Comparison of ENCODE assay signal across 8 cellular contexts in genomic region chr4:8191136-8191747, GRCh38. TPM values are rescaled to one million over a fixed set of nuclear protein-coding genes. Genes with fewer than 3 reads are reported as not detected.
DNase-seq lines count a peak whose midpoint lies in the region; ATAC-seq, FAIRE-seq and TF ChIP-seq lines count a peak whose summit lies in the region.

No MANE protein-coding gene starts in this region.

- H3K27me3 ChIP-seq in breast epithelium (no peaks in the 10 kb centered on the region), liver (ENCODE audit: control insufficient read depth in 4 of 4, insufficient read depth in 4 of 4, low read length in 3 of 4) (no peaks in the 10 kb centered on the region)

- H3K4me1 ChIP-seq in breast epithelium (peaks cover 0 to 5% of the 10 kb centered on the region in 2 donors), liver (ENCODE audit: control insufficient read depth in 4 of 4, insufficient read depth in 4 of 4, low read length in 3 of 4) (peaks cover 0 to 11% (median 2%) of the 10 kb centered on the region in 4 donors), urinary bladder (ENCODE audit: insufficient read depth) (no peaks in the 10 kb centered on the region)

- TF ChIP-seq CTCF in breast epithelium (IDR thresholded peaks at IDR 0.05) = no peak
- no peak for TF ChIP-seq CTCF in liver (IDR thresholded peaks at IDR 0.05; ENCODE audit: low read depth, low read length, missing input control)

- H3K36me3 ChIP-seq in breast epithelium (no peaks in the 10 kb centered on the region), liver (ENCODE audit: control insufficient read depth in 4 of 4, insufficient read depth in 3 of 4, low read depth in 1 of 4, low read length in 3 of 4) (no peaks in the 10 kb centered on the region), urinary bladder (ENCODE audit: insufficient read depth) (no peaks in the 10 kb centered on the region)

- intact Hi-C loops in breast epithelium (cut with DNase I; ENCODE audit: low total_unique reads) = no loop called here

- no peak overlapping the region for H3K4me3 ChIP-seq in breast epithelium
- H3K4me3 ChIP-seq in liver (ENCODE audit: low read depth in 1 of 3, low read length in 3 of 3) = no peak overlapping the region
- H3K4me3 ChIP-seq in urinary bladder (ENCODE audit: low read depth, low read length) = no peak overlapping the region

- H3K27ac ChIP-seq in breast epithelium (peak overlapping the region; percentile 4 to 85), liver (ENCODE audit: low read depth in 1 of 2, low read length in 2 of 2) (peak overlapping the region; percentile 49 to 66), urinary bladder (ENCODE audit: low read depth) (peak overlapping the region; percentile 12)

- peak; percentile 82 for DNase-seq in HTR-8/SVneo (ENCODE audit: insufficient read length, low spot score)
- DNase-seq in breast epithelium (ENCODE audit: low spot score in 2 of 2) = peak in 1 of 2 donors; percentile 50
- no peak for DNase-seq in NCI-H526 (lab: John Stamatoyannopoulos, UW)
- DNase-seq in NCI-H1092 treated with DMSO at 0.1 percent for 48 hours (lab: John Stamatoyannopoulos, UW) = no peak

- ATAC-seq in GM19023 (IDR thresholded peaks at IDR 0.05; ENCODE audit: unreplicated experiment) (peak; percentile 25), HG03469 (IDR thresholded peaks at IDR 0.05; ENCODE audit: unreplicated experiment) (no peak)

- no peak for TF ChIP-seq RAD21 in liver (IDR thresholded peaks at IDR 0.05)

- no peaks in the 10 kb centered on the region for H3K9me3 ChIP-seq in breast epithelium
- H3K9me3 ChIP-seq in liver (ENCODE audit: control insufficient read depth in 4 of 4, low read length in 3 of 4) = no peaks in the 10 kb centered on the region

- WGBS in liver = 67% methylated on average over 23 of the region's 23 CpGs
- 61% methylated on average over 23 of the region's 23 CpGs for WGBS in urinary bladder

- no peak overlapping the region for H3K9ac ChIP-seq in liver (ENCODE audit: low read depth in 1 of 2, low read length in 2 of 2)

- peak; percentile 88 for FAIRE-seq in HTR-8/SVneo (lab: Jason Lieb, UNC)

- TF ChIP-seq POLR2A in breast epithelium (IDR thresholded peaks at IDR 0.05) = no peak

TF ChIP-seq in liver, 16 proteins besides CTCF, POLR2A, EP300 and RAD21:
- TF ChIP-seq ATF3 (IDR thresholded peaks at IDR 0.05) = no peak
- TF ChIP-seq HNF4G (IDR thresholded peaks at IDR 0.05) = no peak
- peak; percentile 95 to 96 for TF ChIP-seq JUND (IDR thresholded peaks at IDR 0.05)
- TF ChIP-seq RXRA (IDR thresholded peaks at IDR 0.05) = peak in 1 of 2 donors; percentile 52
- TF ChIP-seq FOXA2 (IDR thresholded peaks at IDR 0.05) = no peak
- TF ChIP-seq SP1 (IDR thresholded peaks at IDR 0.05) = peak; percentile 57
- peak; percentile 88 for TF ChIP-seq NR2F2 (IDR thresholded peaks at IDR 0.05)
- TF ChIP-seq GABPA (IDR thresholded peaks at IDR 0.05 in 1 of 2, conservative IDR thresholded peaks at IDR 0.05 in 1 of 2) = peak in 1 of 2 donors; percentile 61

RNA-seq across cellular contexts. Expression of gene SH3TC1, which starts 7.8 kb away (rescaled TPM):
- total RNA-seq in breast epithelium (10 to 100 TPM; 16.4 to 28.8 (median 17.3) TPM), liver (10 to 100 TPM; 28.8 to 34.6 TPM), urinary bladder (20.5 TPM)
- polyA plus RNA-seq in liver (10 to 100 TPM in 1 of 2 donors, 1 to 10 TPM in 1; 6.5 to 22.8 TPM), urinary bladder (17.2 TPM)

RNA-seq across cellular contexts. Expression of gene ABLIM2, which starts 32.6 kb away (rescaled TPM):
- 10 to 100 TPM in 1 of 3 donors, 1 to 10 TPM in 2; 4.8 to 11.5 (median 8.2) TPM for total RNA-seq in breast epithelium
- 1 to 10 TPM in 1 of 2 donors, under 1 TPM in 1; 0.75 to 2.5 TPM for total RNA-seq in liver
- polyA plus RNA-seq in liver = under 1 TPM; 0.92 to 0.93 TPM
- 1.1 TPM for total RNA-seq in urinary bladder
- polyA plus RNA-seq in urinary bladder = 5.9 TPM
